ENCODE assay signal across 13 cellular contexts in the genomic region with DNA sequence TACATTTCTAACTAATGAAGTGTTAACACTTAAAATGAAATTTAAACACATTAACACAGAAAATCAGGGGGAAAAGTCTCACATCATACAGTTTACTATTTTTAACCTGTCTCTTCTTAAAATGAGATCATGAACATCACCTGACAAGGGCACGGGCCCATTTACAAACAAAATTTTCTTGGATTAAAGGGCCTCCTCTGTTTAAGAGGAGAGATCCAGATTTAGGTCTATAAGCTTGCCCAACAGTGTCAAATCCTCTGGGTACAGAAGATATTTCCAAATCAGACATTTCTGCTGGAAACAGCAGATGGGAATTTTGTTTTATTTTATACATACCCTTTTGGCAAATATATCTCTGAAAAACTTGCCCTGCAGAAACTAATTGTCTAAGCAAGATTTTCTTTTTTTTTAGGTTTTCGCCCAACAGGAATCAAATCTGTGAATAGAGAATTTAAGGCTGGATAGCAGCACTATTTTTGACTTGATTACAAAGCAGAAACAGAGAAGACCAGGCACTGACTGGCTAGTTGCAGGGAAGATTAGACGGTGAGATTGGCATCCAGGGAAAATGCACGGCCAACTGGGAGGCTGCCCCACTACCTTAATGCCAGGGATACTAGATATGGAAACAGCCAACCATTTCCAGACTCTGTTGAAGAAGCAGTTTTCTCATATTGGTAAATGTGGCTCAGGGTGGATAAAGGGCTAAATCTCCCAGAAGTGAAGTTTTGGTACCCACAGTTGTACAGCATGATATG.
"Had no signal": no experiment of that assay in that cellular context is flagged by ENCODE, and none has a peak within 500 bp of the region (broad histone marks: within the 10 kb centered on the region; RNA-seq: fewer than 3 reads in every experiment).

No MANE protein-coding gene starts in this region.

- DNase-seq: activated CD4-positive, alpha-beta T cell treated with anti-CD3 and anti-CD28 coated beads, Interleukin-2, amount 10 ng/mL, durations not matched to agents 24 days and 14 days; activated CD8-positive, alpha-beta T cell treated with anti-CD3 and anti-CD28 coated beads for 36 hours; activated naive CD4-positive, alpha-beta T cell; activated naive CD8-positive, alpha-beta T cell treated with anti-CD3 and anti-CD28 coated beads for 36 hours; activated T-cell treated with anti-CD3 and anti-CD28 coated beads, Interleukin-2, amount 50 U/mL, for 1 hour; colonic mucosa; stimulated activated naive CD8-positive, alpha-beta T cell treated with anti-CD3 and anti-CD28 coated beads, Interleukin-15, Interleukin-2, amounts not matched to agents 100 U/mL and 50 U/mL, for 24 hours; T-cell had no signal

- ATAC-seq: activated CD8-positive, alpha-beta T cell treated with anti-CD3 and anti-CD28 coated beads for 36 hours; activated T-helper 17 cell treated with anti-CD3 and anti-CD28 coated beads, Interleukin-2, amount 50 U/mL, for 72 hours; stimulated activated naive CD8-positive, alpha-beta T cell treated with anti-CD3 and anti-CD28 coated beads, Interleukin-15, Interleukin-2, amounts not matched to agents 100 U/mL and 50 U/mL, for 24 hours; T-cell had no signal

- H3K27ac ChIP-seq: colonic mucosa, right atrium auricular region, skin epidermis, suprapubic skin had no signal

- H3K4me3 ChIP-seq: colonic mucosa, lung, right atrium auricular region, skin epidermis, suprapubic skin had no signal

- H3K4me1 ChIP-seq: colonic mucosa, suprapubic skin had no signal

- H3K9me3 ChIP-seq: colonic mucosa, right atrium auricular region, suprapubic skin had no signal

- H3K36me3 ChIP-seq: colonic mucosa, right atrium auricular region, suprapubic skin had no signal

- H3K27me3 ChIP-seq: colonic mucosa, right atrium auricular region, suprapubic skin had no signal
